ENCODE assay signal across 7 cellular contexts in the genomic region with DNA sequence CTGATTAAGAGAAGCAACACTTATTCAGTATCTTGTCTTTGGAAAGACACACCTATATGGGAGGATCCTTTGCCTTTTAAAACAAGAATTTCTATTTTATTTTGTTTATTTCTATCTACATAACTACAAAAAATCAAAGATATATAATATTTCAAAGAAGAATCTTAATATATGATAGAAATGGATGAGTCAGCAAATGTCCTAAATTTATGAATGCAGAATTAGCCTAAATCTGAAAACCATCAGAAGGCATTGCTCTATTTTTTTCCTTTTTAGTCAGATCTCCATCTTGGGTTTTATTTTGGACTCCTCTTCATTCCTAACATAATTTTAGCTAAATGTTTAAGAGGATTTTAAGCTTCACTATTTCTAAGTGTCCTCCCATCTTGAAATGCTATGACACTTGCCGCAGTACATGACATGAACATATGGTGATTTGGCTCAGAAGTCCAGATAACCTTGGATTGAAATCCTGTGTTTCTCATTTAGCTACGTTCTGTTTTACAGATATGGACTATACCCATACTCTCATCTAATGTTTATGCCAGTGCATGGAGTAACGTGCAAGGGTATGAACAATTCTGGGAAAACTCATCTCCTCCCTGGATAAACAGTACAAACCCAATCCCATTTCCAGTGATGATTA.
"Had no signal": no experiment of that assay in that cellular context is flagged by ENCODE, and none has a peak within 500 bp of the region (broad histone marks: within the 10 kb centered on the region; RNA-seq: fewer than 3 reads in every experiment).

No MANE protein-coding gene starts in this region.

- H3K4me3 Mint-ChIP-seq: H9 had no signal

- DNase-seq: GM23248, GOT3, H9, HCEC 1CT, KBM-7 had no signal

- H3K27ac Mint-ChIP-seq: H9 had no signal

- H3K9ac ChIP-seq: GM23248, KMS-11 had no signal

- H3K4me3 ChIP-seq: GM23248 had no signal

- H3K4me1 Mint-ChIP-seq: H9 had no signal

- FAIRE-seq: HTR-8/SVneo had no signal

- H2AFZ ChIP-seq: GM23248 had no signal

- H3K9me3 Mint-ChIP-seq: H9 had no signal

- H3K27ac ChIP-seq: GM23248, KMS-11 had no signal
